In the genomic region with DNA sequence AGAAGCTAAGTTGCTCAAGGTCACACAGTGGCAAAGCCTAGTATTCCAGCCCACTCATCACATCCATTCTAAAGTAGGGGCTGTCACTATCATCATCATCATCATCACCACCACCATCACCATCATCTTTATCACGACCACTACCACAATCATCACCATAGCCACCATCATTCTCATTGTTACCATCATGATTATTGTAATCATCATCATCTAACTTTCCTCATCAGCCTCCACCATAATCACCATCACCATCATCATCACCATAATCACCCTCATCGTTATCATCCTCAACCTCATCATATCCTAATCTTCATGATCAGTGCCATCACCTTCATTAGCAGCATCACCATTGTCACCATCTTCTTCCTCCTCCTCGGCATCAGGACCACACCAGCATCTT, we compare ENCODE assay signal across 37 cellular contexts. TPM values are rescaled to one million over a fixed set of nuclear protein-coding genes. Genes with fewer than 3 reads are reported as not detected.
"Had no signal": no experiment of that assay in that cellular context is flagged by ENCODE, and none has a peak within 500 bp of the region (broad histone marks: within the 10 kb centered on the region; RNA-seq: fewer than 3 reads in every experiment).

No MANE protein-coding gene starts in this region.

- H3K36me3 ChIP-seq: adrenal gland, ascending aorta, brain microvascular endothelial cell, breast epithelium, cardiac muscle cell had no signal

- H3K9me3 ChIP-seq: adrenal gland, ascending aorta, body of pancreas had no signal

- H3K4me1 ChIP-seq: adrenal gland, ascending aorta, body of pancreas, breast epithelium had no signal

- H3K27ac ChIP-seq: adrenal gland, ascending aorta, body of pancreas, brain microvascular endothelial cell, breast epithelium, cardiac muscle cell had no signal

- H3K27me3 ChIP-seq: adrenal gland, ascending aorta, body of pancreas, brain microvascular endothelial cell, breast epithelium, cardiac muscle cell had no signal

- ATAC-seq: activated naive CD4-positive, alpha-beta T cell treated with anti-CD3 and anti-CD28 coated beads, Interleukin-2, amount 50 U/mL, for 72 hours; activated naive CD8-positive, alpha-beta T cell treated with anti-CD3 and anti-CD28 coated beads, Interleukin-2, amount 50 U/mL, for 24 hours; activated T-cell treated with anti-CD3 and anti-CD28 coated beads, Interleukin-2, amount 50 U/mL, for 4 hours; activated T-cell treated with anti-CD3 and anti-CD28 coated beads, Interleukin-2, amount 50 U/mL, for 72 hours; activated T-helper 17 cell treated with anti-CD3 and anti-CD28 coated beads, Interleukin-2, amount 50 U/mL, for 72 hours; body of pancreas had no signal

- DNase-seq: activated effector memory CD4-positive, alpha-beta T cell treated with anti-CD3 and anti-CD28 coated beads, Interleukin-2, amount 50 U/mL, for 16 hours; activated effector memory CD4-positive, alpha-beta T cell treated with Interleukin-2 at 50 U/mL for 16 hours; activated gamma-delta T cell; activated gamma-delta T cell treated with Interleukin-2 at 50 U/mL for 16 hours; activated naive CD4-positive, alpha-beta T cell; activated naive CD4-positive, alpha-beta T cell treated with anti-CD3 and anti-CD28 coated beads for 36 hours; activated naive CD4-positive, alpha-beta T cell treated with anti-CD3 and anti-CD28 coated beads, Interleukin-2, amount 10 ng/mL, durations not matched to agents 7 days and 5 days; activated naive CD4-positive, alpha-beta T cell treated with anti-CD3 and anti-CD28 coated beads, Interleukin-2, amount 50 U/mL, for 16 hours; activated naive CD4-positive, alpha-beta T cell treated with Interleukin-2 at 50 U/mL for 16 hours; activated naive CD8-positive, alpha-beta T cell treated with anti-CD3 and anti-CD28 coated beads for 36 hours; activated naive CD8-positive, alpha-beta T cell treated with anti-CD3 and anti-CD28 coated beads, Interleukin-2, amount 10 ng/mL, durations not matched to agents 7 days and 5 days; activated naive CD8-positive, alpha-beta T cell treated with anti-CD3 and anti-CD28 coated beads, Interleukin-2, amount 50 U/mL, for 24 hours; activated T-cell treated with anti-CD3 and anti-CD28 coated beads, Interleukin-2, amount 50 U/mL, for 1 hour; activated T-cell treated with anti-CD3 and anti-CD28 coated beads, Interleukin-2, amount 50 U/mL, for 24 hours; activated T-cell treated with anti-CD3 and anti-CD28 coated beads, Interleukin-2, amount 50 U/mL, for 4 hours; activated T-cell treated with anti-CD3 and anti-CD28 coated beads, Interleukin-2, amount 50 U/mL, for 48 hours; activated T-cell treated with anti-CD3 and anti-CD28 coated beads, Interleukin-2, amount 50 U/mL, for 72 hours; adrenal gland; amniotic stem cell; amygdala; anterior cingulate cortex; aorta; body of pancreas; brain microvascular endothelial cell; caudate nucleus; central memory CD4-positive, alpha-beta T cell; cerebellar nuclear complex had no signal

- H3K4me3 ChIP-seq: adrenal gland, ascending aorta, body of pancreas, breast epithelium, cardiac muscle cell had no signal

- FAIRE-seq: astrocyte, bronchial epithelial cell had no signal

RNA-seq across cellular contexts. Expression of a gene that starts 48.7 kb away (rescaled TPM):
- total RNA-seq: activated naive CD8-positive, alpha-beta T cell treated with anti-CD3 and anti-CD28 coated beads for 36 hours; activated naive CD8-positive, alpha-beta T cell treated with anti-CD3 and anti-CD28 coated beads, Interleukin-2, amount 10 ng/mL, durations not matched to agents 7 days and 5 days; activated T-cell treated with anti-CD3 and anti-CD28 coated beads, Interleukin-2, amount 50 U/mL, for 72 hours; activated T-helper 1 cell treated with anti-CD3 and anti-CD28 coated beads, Interleukin-12 subunit alpha, Interleukin-12 subunit beta, Interleukin-2, Interleukin-4 antibody, amounts not matched to agents 30 ng/mL and 10 ng/mL and 1 ng/mL, durations not matched to agents 14 hours and 24 hours and 36 hours; activated T-helper 2 cell treated with anti-CD3 and anti-CD28 coated beads, Interferon-gamma antibody, Interleukin-2, Interleukin-4, amounts not matched to agents 10 μg/mL and 5 μg/mL and 100 μg/mL, durations not matched to agents 14 hours and 24 hours and 36 hours; cardiac muscle cell; chondrocyte had no signal
- polyA plus RNA-seq: cardiac muscle cell had no signal
